ENCODE assay signal across 18 cellular contexts in the genomic region with DNA sequence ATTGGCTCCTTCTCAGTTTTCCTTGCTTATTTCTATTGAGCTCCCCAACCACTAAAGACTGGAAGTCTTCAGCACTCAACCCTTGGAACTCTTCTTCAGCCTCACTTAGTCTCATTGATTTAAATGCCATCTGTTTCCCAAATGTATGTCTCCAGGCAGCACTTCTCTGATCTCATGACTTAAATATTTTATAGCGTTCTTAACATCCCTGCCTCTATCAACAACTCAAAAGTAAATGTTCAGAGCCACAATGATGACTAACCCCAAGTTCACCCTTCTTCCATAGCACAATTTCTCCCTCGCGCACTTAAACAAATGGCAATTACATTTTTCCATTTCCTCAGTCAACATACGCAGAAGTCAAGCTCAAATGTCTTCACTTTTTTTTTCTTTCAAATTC.
"Had no signal": no experiment of that assay in that cellular context is flagged by ENCODE, and none has a peak within 500 bp of the region (broad histone marks: within the 10 kb centered on the region; RNA-seq: fewer than 3 reads in every experiment).

No MANE protein-coding gene starts in this region.

- H3K27ac Mint-ChIP-seq: activated CD4-positive, alpha-beta T cell treated with anti-CD3 and anti-CD28 coated beads, Interleukin-2, amount 10 ng/mL, durations not matched to agents 7 days and 5 days; activated naive CD4-positive, alpha-beta T cell treated with anti-CD3 and anti-CD28 coated beads for 36 hours; activated T-helper 17 cell treated with anti-CD3 and anti-CD28 coated beads, Interleukin-2, amount 50 U/mL, for 72 hours; effector memory CD8-positive, alpha-beta T cell; natural killer cell treated with Interleukin-12 subunit alpha and Interleukin-12 subunit beta and Interleukin-15 and Interleukin-18, amount 100 ng/mL, for 72 hours had no signal

- H3K27me3 Mint-ChIP-seq: activated CD4-positive, alpha-beta T cell treated with anti-CD3 and anti-CD28 coated beads, Interleukin-2, amount 10 ng/mL, durations not matched to agents 7 days and 5 days; activated T-helper 17 cell treated with anti-CD3 and anti-CD28 coated beads, Interleukin-2, amount 50 U/mL, for 72 hours; effector memory CD8-positive, alpha-beta T cell; natural killer cell treated with Interleukin-12 subunit alpha and Interleukin-12 subunit beta and Interleukin-15 and Interleukin-18, amount 100 ng/mL, for 72 hours had no signal

- H3K36me3 Mint-ChIP-seq: natural killer cell treated with Interleukin-12 subunit alpha and Interleukin-12 subunit beta and Interleukin-15 and Interleukin-18, amount 100 ng/mL, for 72 hours had no signal

- H3K4me1 Mint-ChIP-seq: activated CD4-positive, alpha-beta T cell treated with anti-CD3 and anti-CD28 coated beads, Interleukin-2, amount 10 ng/mL, durations not matched to agents 7 days and 5 days; activated T-helper 17 cell treated with anti-CD3 and anti-CD28 coated beads, Interleukin-2, amount 50 U/mL, for 72 hours had no signal

- DNase-seq: activated CD4-positive, alpha-beta T cell treated with anti-CD3 and anti-CD28 coated beads, Interleukin-2, amount 10 ng/mL, durations not matched to agents 7 days and 5 days; activated CD4-positive, CD25-positive, alpha-beta regulatory T cell; activated naive CD4-positive, alpha-beta T cell treated with anti-CD3 and anti-CD28 coated beads for 36 hours; activated T-cell treated with anti-CD3 and anti-CD28 coated beads for 4 hours; body of pancreas; central memory CD4-positive, alpha-beta T cell; effector memory CD8-positive, alpha-beta T cell; head of caudate nucleus; islet precursor cell; occipital lobe; sigmoid colon; stimulated activated CD4-positive, alpha-beta T cell treated with anti-CD3 and anti-CD28 coated beads, Interleukin-2, amount 100 ng/mL, for 48 hours; stomach had no signal

- H3K4me3 ChIP-seq: body of pancreas, prostate gland, sigmoid colon, stomach, vagina had no signal

- H3K27me3 ChIP-seq: body of pancreas, sigmoid colon, stomach, vagina had no signal

- ATAC-seq: activated T-helper 17 cell treated with anti-CD3 and anti-CD28 coated beads, Interleukin-2, amount 50 U/mL, for 72 hours; body of pancreas; effector memory CD8-positive, alpha-beta T cell; left lobe of liver; natural killer cell treated with Interleukin-12 subunit alpha and Interleukin-12 subunit beta and Interleukin-15 and Interleukin-18, amount 100 ng/mL, for 72 hours had no signal

- H3K27ac ChIP-seq: body of pancreas, prostate gland, sigmoid colon, stomach, vagina had no signal

- H3K36me3 ChIP-seq: prostate gland, sigmoid colon, stomach, vagina had no signal

- H3K9me3 Mint-ChIP-seq: activated naive CD4-positive, alpha-beta T cell treated with anti-CD3 and anti-CD28 coated beads for 36 hours; activated T-helper 17 cell treated with anti-CD3 and anti-CD28 coated beads, Interleukin-2, amount 50 U/mL, for 72 hours had no signal

- H3K9me3 ChIP-seq: body of pancreas, prostate gland, sigmoid colon, stomach, vagina had no signal

- H3K4me3 Mint-ChIP-seq: activated CD4-positive, alpha-beta T cell treated with anti-CD3 and anti-CD28 coated beads, Interleukin-2, amount 10 ng/mL, durations not matched to agents 7 days and 5 days; activated naive CD4-positive, alpha-beta T cell treated with anti-CD3 and anti-CD28 coated beads for 36 hours; activated T-helper 17 cell treated with anti-CD3 and anti-CD28 coated beads, Interleukin-2, amount 50 U/mL, for 72 hours; effector memory CD8-positive, alpha-beta T cell; natural killer cell treated with Interleukin-12 subunit alpha and Interleukin-12 subunit beta and Interleukin-15 and Interleukin-18, amount 100 ng/mL, for 72 hours had no signal

- H3K4me1 ChIP-seq: body of pancreas, prostate gland, sigmoid colon, stomach, vagina had no signal
